ENCODE assay signal across 1 cellular context in the genomic region with DNA sequence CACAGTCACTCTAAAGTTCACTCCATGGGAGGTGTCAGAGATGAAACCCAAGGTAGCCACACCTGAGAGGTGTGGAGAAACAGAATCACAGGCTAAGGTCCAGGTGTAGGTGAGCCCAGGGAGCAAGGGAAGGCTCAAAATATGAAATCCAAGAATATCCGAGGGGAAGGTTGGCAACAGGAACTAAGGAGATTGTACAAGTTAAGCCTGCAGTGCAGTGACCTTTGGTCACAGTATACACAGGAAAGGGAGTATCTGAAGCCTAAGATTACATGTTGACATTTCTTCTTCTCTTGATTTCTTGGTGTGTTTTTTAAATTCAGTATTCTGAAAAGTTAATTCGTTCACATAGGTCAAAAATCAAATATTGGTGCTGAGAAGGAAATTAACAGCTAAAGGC.
TF ChIP-seq lines count a peak whose summit lies in the region.

No MANE protein-coding gene starts in this region.

TF ChIP-seq in GM23338, 12 proteins besides CTCF, POLR2A, EP300 and RAD21 (continued from another document):
- TF ChIP-seq, protein P1, sequence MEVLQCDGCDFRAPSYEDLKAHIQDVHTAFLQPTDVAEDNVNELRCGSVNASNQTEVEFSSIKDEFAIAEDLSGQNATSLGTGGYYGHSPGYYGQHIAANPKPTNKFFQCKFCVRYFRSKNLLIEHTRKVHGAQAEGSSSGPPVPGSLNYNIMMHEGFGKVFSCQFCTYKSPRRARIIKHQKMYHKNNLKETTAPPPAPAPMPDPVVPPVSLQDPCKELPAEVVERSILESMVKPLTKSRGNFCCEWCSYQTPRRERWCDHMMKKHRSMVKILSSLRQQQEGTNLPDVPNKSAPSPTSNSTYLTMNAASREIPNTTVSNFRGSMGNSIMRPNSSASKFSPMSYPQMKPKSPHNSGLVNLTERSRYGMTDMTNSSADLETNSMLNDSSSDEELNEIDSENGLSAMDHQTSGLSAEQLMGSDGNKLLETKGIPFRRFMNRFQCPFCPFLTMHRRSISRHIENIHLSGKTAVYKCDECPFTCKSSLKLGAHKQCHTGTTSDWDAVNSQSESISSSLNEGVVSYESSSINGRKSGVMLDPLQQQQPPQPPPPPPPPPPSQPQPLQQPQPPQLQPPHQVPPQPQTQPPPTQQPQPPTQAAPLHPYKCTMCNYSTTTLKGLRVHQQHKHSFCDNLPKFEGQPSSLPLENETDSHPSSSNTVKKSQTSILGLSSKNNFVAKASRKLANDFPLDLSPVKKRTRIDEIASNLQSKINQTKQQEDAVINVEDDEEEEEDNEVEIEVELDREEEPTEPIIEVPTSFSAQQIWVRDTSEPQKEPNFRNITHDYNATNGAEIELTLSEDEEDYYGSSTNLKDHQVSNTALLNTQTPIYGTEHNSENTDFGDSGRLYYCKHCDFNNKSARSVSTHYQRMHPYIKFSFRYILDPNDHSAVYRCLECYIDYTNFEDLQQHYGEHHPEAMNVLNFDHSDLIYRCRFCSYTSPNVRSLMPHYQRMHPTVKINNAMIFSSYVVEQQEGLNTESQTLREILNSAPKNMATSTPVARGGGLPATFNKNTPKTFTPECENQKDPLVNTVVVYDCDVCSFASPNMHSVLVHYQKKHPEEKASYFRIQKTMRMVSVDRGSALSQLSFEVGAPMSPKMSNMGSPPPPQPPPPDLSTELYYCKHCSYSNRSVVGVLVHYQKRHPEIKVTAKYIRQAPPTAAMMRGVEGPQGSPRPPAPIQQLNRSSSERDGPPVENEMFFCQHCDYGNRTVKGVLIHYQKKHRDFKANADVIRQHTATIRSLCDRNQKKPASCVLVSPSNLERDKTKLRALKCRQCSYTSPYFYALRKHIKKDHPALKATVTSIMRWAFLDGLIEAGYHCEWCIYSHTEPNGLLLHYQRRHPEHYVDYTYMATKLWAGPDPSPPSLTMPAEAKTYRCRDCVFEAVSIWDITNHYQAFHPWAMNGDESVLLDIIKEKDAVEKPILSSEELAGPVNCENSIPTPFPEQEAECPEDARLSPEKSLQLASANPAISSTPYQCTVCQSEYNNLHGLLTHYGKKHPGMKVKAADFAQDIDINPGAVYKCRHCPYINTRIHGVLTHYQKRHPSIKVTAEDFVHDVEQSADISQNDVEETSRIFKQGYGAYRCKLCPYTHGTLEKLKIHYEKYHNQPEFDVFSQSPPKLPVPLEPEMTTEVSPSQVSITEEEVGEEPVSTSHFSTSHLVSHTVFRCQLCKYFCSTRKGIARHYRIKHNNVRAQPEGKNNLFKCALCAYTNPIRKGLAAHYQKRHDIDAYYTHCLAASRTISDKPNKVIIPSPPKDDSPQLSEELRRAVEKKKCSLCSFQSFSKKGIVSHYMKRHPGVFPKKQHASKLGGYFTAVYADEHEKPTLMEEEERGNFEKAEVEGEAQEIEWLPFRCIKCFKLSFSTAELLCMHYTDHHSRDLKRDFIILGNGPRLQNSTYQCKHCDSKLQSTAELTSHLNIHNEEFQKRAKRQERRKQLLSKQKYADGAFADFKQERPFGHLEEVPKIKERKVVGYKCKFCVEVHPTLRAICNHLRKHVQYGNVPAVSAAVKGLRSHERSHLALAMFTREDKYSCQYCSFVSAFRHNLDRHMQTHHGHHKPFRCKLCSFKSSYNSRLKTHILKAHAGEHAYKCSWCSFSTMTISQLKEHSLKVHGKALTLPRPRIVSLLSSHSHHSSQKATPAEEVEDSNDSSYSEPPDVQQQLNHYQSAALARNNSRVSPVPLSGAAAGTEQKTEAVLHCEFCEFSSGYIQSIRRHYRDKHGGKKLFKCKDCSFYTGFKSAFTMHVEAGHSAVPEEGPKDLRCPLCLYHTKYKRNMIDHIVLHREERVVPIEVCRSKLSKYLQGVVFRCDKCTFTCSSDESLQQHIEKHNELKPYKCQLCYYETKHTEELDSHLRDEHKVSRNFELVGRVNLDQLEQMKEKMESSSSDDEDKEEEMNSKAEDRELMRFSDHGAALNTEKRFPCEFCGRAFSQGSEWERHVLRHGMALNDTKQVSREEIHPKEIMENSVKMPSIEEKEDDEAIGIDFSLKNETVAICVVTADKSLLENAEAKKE (CRISPR knock-in tag; IDR thresholded peaks at IDR 0.05), result no peak
- TF ChIP-seq JUNB (IDR thresholded peaks at IDR 0.05; ENCODE audit: unreplicated experiment), result no peak
- no peak for TF ChIP-seq NANOG (IDR thresholded peaks at IDR 0.05; ENCODE audit: borderline replicate concordance)
- TF ChIP-seq, protein P2, sequence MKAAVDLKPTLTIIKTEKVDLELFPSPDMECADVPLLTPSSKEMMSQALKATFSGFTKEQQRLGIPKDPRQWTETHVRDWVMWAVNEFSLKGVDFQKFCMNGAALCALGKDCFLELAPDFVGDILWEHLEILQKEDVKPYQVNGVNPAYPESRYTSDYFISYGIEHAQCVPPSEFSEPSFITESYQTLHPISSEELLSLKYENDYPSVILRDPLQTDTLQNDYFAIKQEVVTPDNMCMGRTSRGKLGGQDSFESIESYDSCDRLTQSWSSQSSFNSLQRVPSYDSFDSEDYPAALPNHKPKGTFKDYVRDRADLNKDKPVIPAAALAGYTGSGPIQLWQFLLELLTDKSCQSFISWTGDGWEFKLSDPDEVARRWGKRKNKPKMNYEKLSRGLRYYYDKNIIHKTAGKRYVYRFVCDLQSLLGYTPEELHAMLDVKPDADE (IDR thresholded peaks at IDR 0.05), result no peak
- TF ChIP-seq, protein P3, sequence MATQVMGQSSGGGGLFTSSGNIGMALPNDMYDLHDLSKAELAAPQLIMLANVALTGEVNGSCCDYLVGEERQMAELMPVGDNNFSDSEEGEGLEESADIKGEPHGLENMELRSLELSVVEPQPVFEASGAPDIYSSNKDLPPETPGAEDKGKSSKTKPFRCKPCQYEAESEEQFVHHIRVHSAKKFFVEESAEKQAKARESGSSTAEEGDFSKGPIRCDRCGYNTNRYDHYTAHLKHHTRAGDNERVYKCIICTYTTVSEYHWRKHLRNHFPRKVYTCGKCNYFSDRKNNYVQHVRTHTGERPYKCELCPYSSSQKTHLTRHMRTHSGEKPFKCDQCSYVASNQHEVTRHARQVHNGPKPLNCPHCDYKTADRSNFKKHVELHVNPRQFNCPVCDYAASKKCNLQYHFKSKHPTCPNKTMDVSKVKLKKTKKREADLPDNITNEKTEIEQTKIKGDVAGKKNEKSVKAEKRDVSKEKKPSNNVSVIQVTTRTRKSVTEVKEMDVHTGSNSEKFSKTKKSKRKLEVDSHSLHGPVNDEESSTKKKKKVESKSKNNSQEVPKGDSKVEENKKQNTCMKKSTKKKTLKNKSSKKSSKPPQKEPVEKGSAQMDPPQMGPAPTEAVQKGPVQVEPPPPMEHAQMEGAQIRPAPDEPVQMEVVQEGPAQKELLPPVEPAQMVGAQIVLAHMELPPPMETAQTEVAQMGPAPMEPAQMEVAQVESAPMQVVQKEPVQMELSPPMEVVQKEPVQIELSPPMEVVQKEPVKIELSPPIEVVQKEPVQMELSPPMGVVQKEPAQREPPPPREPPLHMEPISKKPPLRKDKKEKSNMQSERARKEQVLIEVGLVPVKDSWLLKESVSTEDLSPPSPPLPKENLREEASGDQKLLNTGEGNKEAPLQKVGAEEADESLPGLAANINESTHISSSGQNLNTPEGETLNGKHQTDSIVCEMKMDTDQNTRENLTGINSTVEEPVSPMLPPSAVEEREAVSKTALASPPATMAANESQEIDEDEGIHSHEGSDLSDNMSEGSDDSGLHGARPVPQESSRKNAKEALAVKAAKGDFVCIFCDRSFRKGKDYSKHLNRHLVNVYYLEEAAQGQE (IDR thresholded peaks at IDR 0.05; ENCODE audit: unreplicated experiment), result no peak
- TF ChIP-seq STAT1 (IDR thresholded peaks at IDR 0.05; ENCODE audit: unreplicated experiment), result no peak
- TF ChIP-seq ZNF114 (CRISPR knock-in tag; IDR thresholded peaks at IDR 0.05), result no peak
- no peak for TF ChIP-seq POLR2AphosphoS5 (IDR thresholded peaks at IDR 0.05; ENCODE audit: low read depth)
